In genomic region chr3:47824541-47825473, GRCh38 we compare ENCODE assay signal across 1 cellular context.
A peak's percentile ranks its signal among the peaks of the same experiment; 100 is the strongest.
TF ChIP-seq lines count a peak whose summit lies in the region.

No MANE protein-coding gene starts in this region.

TF ChIP-seq in HepG2, 621 proteins besides CTCF, POLR2A, EP300 and RAD21 (continued from another document and continues in another):
- TF ChIP-seq CREB3 (CRISPR knock-in tag; IDR thresholded peaks at IDR 0.05) (no peak), ZMAT3 (CRISPR knock-in tag; conservative IDR thresholded peaks at IDR 0.05) (peak; percentile 98), HMGXB3 (CRISPR knock-in tag; IDR thresholded peaks at IDR 0.05; ENCODE audit: borderline replicate concordance) (no peak), LCORL (IDR thresholded peaks at IDR 0.05) (no peak), LCORL (CRISPR knock-in tag; IDR thresholded peaks at IDR 0.05) (no peak), SMAD1 (CRISPR knock-in tag; IDR thresholded peaks at IDR 0.05; ENCODE audit: borderline replicate concordance, low read depth) (peak; percentile 53; the same call in 1 of the 2 replicates), ZFP82 (CRISPR knock-in tag; IDR thresholded peaks at IDR 0.05; ENCODE audit: borderline replicate concordance) (peak; percentile 85), NFKB2 (CRISPR knock-in tag; IDR thresholded peaks at IDR 0.05; ENCODE audit: borderline replicate concordance) (peak; percentile 75; the same call in 1 of the 2 replicates), ZNF703 (CRISPR knock-in tag; IDR thresholded peaks at IDR 0.05; ENCODE audit: borderline replicate concordance) (peak; percentile 85; the same call in 1 of the 2 replicates), ZNF580 (CRISPR knock-in tag; IDR thresholded peaks at IDR 0.05; ENCODE audit: borderline replicate concordance, low read depth) (peak; percentile 48; the same call in 1 of the 2 replicates), SIX1 (CRISPR knock-in tag; IDR thresholded peaks at IDR 0.05; ENCODE audit: borderline replicate concordance) (no peak), SNAPC5 (CRISPR knock-in tag; IDR thresholded peaks at IDR 0.05; ENCODE audit: borderline replicate concordance) (peak; percentile 19; the same call in 1 of the 2 replicates), RBM39 (IDR thresholded peaks at IDR 0.05; ENCODE audit: low read depth, low read length, poor library complexity, severe bottlenecking) (peak; percentile 64), CEBPG (CRISPR knock-in tag; IDR thresholded peaks at IDR 0.05) (no peak), ATRX (CRISPR knock-in tag; IDR thresholded peaks at IDR 0.05; ENCODE audit: borderline replicate concordance) (no peak), ZNF776 (CRISPR knock-in tag; IDR thresholded peaks at IDR 0.05) (peak; percentile 96; the same call in 1 of the 2 replicates), ZNF382 (CRISPR knock-in tag; IDR thresholded peaks at IDR 0.05; ENCODE audit: borderline replicate concordance) (no peak), ZBTB25 (CRISPR knock-in tag; IDR thresholded peaks at IDR 0.05) (peak; percentile 29; the same call in 1 of the 2 replicates), JDP2 (CRISPR knock-in tag; IDR thresholded peaks at IDR 0.05; ENCODE audit: borderline replicate concordance) (no peak), CHCHD3 (CRISPR knock-in tag; IDR thresholded peaks at IDR 0.05) (peak; percentile 67; the same call in 1 of the 2 replicates), TEAD3 (CRISPR knock-in tag; optimal IDR thresholded peaks at IDR 0.05; ENCODE audit: borderline replicate concordance) (peak; percentile 38), SIN3A (IDR thresholded peaks at IDR 0.05; ENCODE audit: borderline replicate concordance, low read depth, low read length) (peak; percentile 76; the same call in 1 of the 2 replicates), HOXA7 (CRISPR knock-in tag; IDR thresholded peaks at IDR 0.05) (no peak), ZHX2 (IDR thresholded peaks at IDR 0.05; ENCODE audit: low read depth) (no peak), ZHX2 (CRISPR knock-in tag; IDR thresholded peaks at IDR 0.05; ENCODE audit: borderline replicate concordance) (peak; percentile 64; the same call in 1 of the 2 replicates), ZBTB44 (CRISPR knock-in tag; IDR thresholded peaks at IDR 0.05) (no peak), ZNF136 (CRISPR knock-in tag; IDR thresholded peaks at IDR 0.05; ENCODE audit: low read depth) (no peak), SALL2 (CRISPR knock-in tag; IDR thresholded peaks at IDR 0.05) (peak; percentile 93), CAMTA2 (CRISPR knock-in tag; IDR thresholded peaks at IDR 0.05; ENCODE audit: borderline replicate concordance) (0 out of 2 replicates have a peak, but pooled peaks have one; percentile 49), MLLT10 (CRISPR knock-in tag; IDR thresholded peaks at IDR 0.05) (no peak), PLSCR1 (CRISPR knock-in tag; IDR thresholded peaks at IDR 0.05; ENCODE audit: borderline replicate concordance) (0 out of 2 replicates have a peak, but pooled peaks have one; percentile 56), ZNF451 (CRISPR knock-in tag; IDR thresholded peaks at IDR 0.05) (peak; percentile 81), SMARCE1 (IDR thresholded peaks at IDR 0.05; ENCODE audit: borderline replicate concordance) (no peak), CCAR2 (optimal IDR thresholded peaks at IDR 0.05; ENCODE audit: low read depth, low read length) (no peak), YEATS2 (CRISPR knock-in tag; IDR thresholded peaks at IDR 0.05; ENCODE audit: borderline replicate concordance) (peak; percentile 77), ZNF33A (CRISPR knock-in tag; IDR thresholded peaks at IDR 0.05; ENCODE audit: borderline replicate concordance) (no peak), HOXA9 (CRISPR knock-in tag; IDR thresholded peaks at IDR 0.05; ENCODE audit: borderline replicate concordance) (peak; percentile 57), FOXA1 (IDR thresholded peaks at IDR 0.05) (no peak), FOXA1 (CRISPR knock-in tag; IDR thresholded peaks at IDR 0.05) (no peak), REL (CRISPR knock-in tag; conservative IDR thresholded peaks at IDR 0.05) (no peak), GMEB2 (CRISPR knock-in tag; IDR thresholded peaks at IDR 0.05; ENCODE audit: low read depth) (peak; percentile 60; the same call in 1 of the 2 replicates), ATF1 (CRISPR knock-in tag; IDR thresholded peaks at IDR 0.05) (no peak), CSRNP2 (CRISPR knock-in tag; conservative IDR thresholded peaks at IDR 0.05; ENCODE audit: low read depth) (no peak), ZNF558 (CRISPR knock-in tag; IDR thresholded peaks at IDR 0.05; ENCODE audit: borderline replicate concordance) (peak; percentile 75; the same call in 1 of the 2 replicates), ARID2 (CRISPR knock-in tag; IDR thresholded peaks at IDR 0.05; ENCODE audit: borderline replicate concordance) (peak; percentile 55; the same call in 1 of the 2 replicates)
